In the genomic region with DNA sequence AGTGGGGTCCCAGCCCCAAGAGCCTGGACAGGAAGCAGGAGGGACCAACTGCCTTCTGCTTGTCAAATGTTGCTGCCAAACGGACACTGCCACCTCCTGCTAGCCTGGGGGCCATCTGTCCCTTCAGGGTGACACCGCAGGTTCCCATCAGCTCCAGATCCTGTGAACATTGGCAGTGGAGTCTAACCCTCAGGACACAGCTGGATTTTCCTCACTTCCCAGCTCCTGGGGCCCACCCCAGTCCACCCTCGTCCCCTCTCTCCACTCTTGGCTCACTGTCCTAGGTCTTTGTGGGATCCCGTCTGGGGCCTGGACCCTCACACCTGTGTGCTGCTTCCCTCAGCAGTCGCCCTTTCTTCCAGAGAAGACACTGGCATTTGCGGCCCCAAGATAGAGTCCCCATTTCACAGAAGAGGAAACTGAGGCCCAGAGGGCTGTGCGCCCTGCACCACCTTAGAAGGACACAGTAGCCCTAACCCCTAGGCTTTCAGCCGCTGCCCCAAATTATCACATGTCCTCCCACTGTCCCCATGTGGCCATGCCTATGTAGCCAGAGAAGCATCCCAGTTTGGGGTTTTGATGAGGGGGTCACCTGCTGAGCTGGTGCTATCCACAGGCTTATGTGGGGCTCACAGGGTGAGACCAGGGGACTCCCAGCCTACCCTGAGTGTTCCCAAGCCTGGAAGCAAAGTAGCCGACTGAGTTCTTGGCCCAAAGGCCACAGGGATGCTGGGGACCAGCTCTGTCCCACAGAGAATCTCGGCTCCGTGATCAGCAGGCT, we compare ENCODE assay signal across 30 cellular contexts. TPM values are rescaled to one million over a fixed set of nuclear protein-coding genes. Genes with fewer than 3 reads are reported as not detected.
"Had no signal": no experiment of that assay in that cellular context is flagged by ENCODE, and none has a peak within 500 bp of the region (broad histone marks: within the 10 kb centered on the region; RNA-seq: fewer than 3 reads in every experiment).

No MANE protein-coding gene starts in this region.

- H3K4me3 ChIP-seq: ascending aorta, cardiac muscle cell, MG63, Peyer's patch, SJSA1 had no signal

- H3K36me3 Mint-ChIP-seq: activated naive CD4-positive, alpha-beta T cell treated with anti-CD3 and anti-CD28 coated beads, Interleukin-2, amount 10 ng/mL, durations not matched to agents 7 days and 5 days; activated naive CD8-positive, alpha-beta T cell had no signal

- DNase-seq: activated CD4-positive, alpha-beta T cell treated with anti-CD3 and anti-CD28 coated beads for 36 hours; activated CD4-positive, alpha-beta T cell treated with anti-CD3 and anti-CD28 coated beads, Interleukin-2, amount 10 ng/mL, durations not matched to agents 7 days and 5 days; activated CD4-positive, alpha-beta T cell treated with anti-CD3 and anti-CD28 coated beads, Interleukin-2, amount 50 U/mL, for 48 hours; activated CD8-positive, alpha-beta T cell treated with anti-CD3 and anti-CD28 coated beads, Interleukin-2, amount 10 ng/mL, durations not matched to agents 7 days and 5 days; activated gamma-delta T cell treated with Interleukin-2 at 50 U/mL for 16 hours; activated naive CD4-positive, alpha-beta T cell treated with anti-CD3 and anti-CD28 coated beads, Interleukin-2, amount 10 ng/mL, durations not matched to agents 7 days and 5 days; activated T-cell treated with anti-CD3 and anti-CD28 coated beads, Interleukin-2, amount 50 U/mL, for 4 hours; amygdala; cerebellar nuclear complex; Kasumi-1; KG1; MG63; NCI-H1048; NCI-H1436 treated with DMSO at 0.1 percent for 48 hours; NCI-H1694 treated with DMSO at 0.1 percent for 48 hours; NCI-H2029; NCI-H345; NCI-H524 treated with DMSO at 0.1 percent for 48 hours; PC-3; Peyer's patch; RPMI8226; SHP77 treated with DMSO at 0.1 percent for 48 hours; SK-N-SH had no signal

- H3K27ac ChIP-seq: ascending aorta, cardiac muscle cell, Peyer's patch, SJSA1 had no signal

- H3K27ac Mint-ChIP-seq: activated CD4-positive, alpha-beta T cell treated with anti-CD3 and anti-CD28 coated beads for 36 hours; activated CD4-positive, alpha-beta T cell treated with anti-CD3 and anti-CD28 coated beads, Interleukin-2, amount 10 ng/mL, durations not matched to agents 7 days and 5 days; activated CD8-positive, alpha-beta T cell treated with anti-CD3 and anti-CD28 coated beads, Interleukin-2, amount 10 ng/mL, durations not matched to agents 7 days and 5 days; activated naive CD4-positive, alpha-beta T cell treated with anti-CD3 and anti-CD28 coated beads, Interleukin-2, amount 10 ng/mL, durations not matched to agents 7 days and 5 days; activated naive CD8-positive, alpha-beta T cell; activated T-helper 1 cell treated with anti-CD3 and anti-CD28 coated beads, Interleukin-12 subunit alpha, Interleukin-12 subunit beta, Interleukin-2, Interleukin-4 antibody, amounts not matched to agents 30 ng/mL and 10 ng/mL and 1 ng/mL, durations not matched to agents 14 hours and 24 hours and 36 hours; T-helper 1 cell treated with Interleukin-12 subunit alpha and Interleukin-12 subunit beta and Interleukin-4 antibody, amounts not matched to agents 30 μg/mL and 1 μg/mL, for 36 hours; T-helper 2 cell treated with Interferon-gamma antibody and Interleukin-4, amounts not matched to agents 5 μg/mL and 100 μg/mL, for 36 hours had no signal

- H3K9me3 Mint-ChIP-seq: activated CD4-positive, alpha-beta T cell treated with anti-CD3 and anti-CD28 coated beads, Interleukin-2, amount 10 ng/mL, durations not matched to agents 7 days and 5 days; activated naive CD4-positive, alpha-beta T cell treated with anti-CD3 and anti-CD28 coated beads, Interleukin-2, amount 10 ng/mL, durations not matched to agents 7 days and 5 days; activated T-cell treated with anti-CD3 and anti-CD28 coated beads, Interleukin-2, amount 50 U/mL, for 4 hours; activated T-helper 1 cell treated with anti-CD3 and anti-CD28 coated beads, Interleukin-12 subunit alpha, Interleukin-12 subunit beta, Interleukin-2, Interleukin-4 antibody, amounts not matched to agents 30 ng/mL and 10 ng/mL and 1 ng/mL, durations not matched to agents 14 hours and 24 hours and 36 hours; T-helper 1 cell treated with Interleukin-12 subunit alpha and Interleukin-12 subunit beta and Interleukin-4 antibody, amounts not matched to agents 30 μg/mL and 1 μg/mL, for 36 hours; T-helper 2 cell treated with Interferon-gamma antibody and Interleukin-4, amounts not matched to agents 5 μg/mL and 100 μg/mL, for 36 hours had no signal

- H3K9me3 ChIP-seq: ascending aorta, MG63, Peyer's patch, SJSA1, SK-N-SH had no signal

- H3K4me1 Mint-ChIP-seq: activated CD4-positive, alpha-beta T cell treated with anti-CD3 and anti-CD28 coated beads for 36 hours; activated CD4-positive, alpha-beta T cell treated with anti-CD3 and anti-CD28 coated beads, Interleukin-2, amount 10 ng/mL, durations not matched to agents 7 days and 5 days; activated naive CD4-positive, alpha-beta T cell treated with anti-CD3 and anti-CD28 coated beads, Interleukin-2, amount 10 ng/mL, durations not matched to agents 7 days and 5 days had no signal

- H3K9ac ChIP-seq: SK-N-SH had no signal

- H3K4me1 ChIP-seq: ascending aorta, Peyer's patch, SJSA1 had no signal

- H3K36me3 ChIP-seq: ascending aorta, cardiac muscle cell, MG63, Peyer's patch, SJSA1 had no signal

- H3K27me3 ChIP-seq: ascending aorta, MG63, Peyer's patch, SJSA1 had no signal

- H3K4me3 Mint-ChIP-seq: activated CD4-positive, alpha-beta T cell treated with anti-CD3 and anti-CD28 coated beads for 36 hours; activated CD4-positive, alpha-beta T cell treated with anti-CD3 and anti-CD28 coated beads, Interleukin-2, amount 10 ng/mL, durations not matched to agents 7 days and 5 days; activated CD8-positive, alpha-beta T cell treated with anti-CD3 and anti-CD28 coated beads, Interleukin-2, amount 10 ng/mL, durations not matched to agents 7 days and 5 days; activated naive CD4-positive, alpha-beta T cell treated with anti-CD3 and anti-CD28 coated beads, Interleukin-2, amount 10 ng/mL, durations not matched to agents 7 days and 5 days; activated naive CD8-positive, alpha-beta T cell; activated T-cell treated with anti-CD3 and anti-CD28 coated beads, Interleukin-2, amount 50 U/mL, for 4 hours; activated T-helper 1 cell treated with anti-CD3 and anti-CD28 coated beads, Interleukin-12 subunit alpha, Interleukin-12 subunit beta, Interleukin-2, Interleukin-4 antibody, amounts not matched to agents 30 ng/mL and 10 ng/mL and 1 ng/mL, durations not matched to agents 14 hours and 24 hours and 36 hours; T-helper 1 cell treated with Interleukin-12 subunit alpha and Interleukin-12 subunit beta and Interleukin-4 antibody, amounts not matched to agents 30 μg/mL and 1 μg/mL, for 36 hours; T-helper 2 cell treated with Interferon-gamma antibody and Interleukin-4, amounts not matched to agents 5 μg/mL and 100 μg/mL, for 36 hours had no signal

RNA-seq across cellular contexts. Expression of a gene that starts 20.1 kb away (rescaled TPM):
- total RNA-seq: activated CD4-positive, alpha-beta T cell treated with anti-CD3 and anti-CD28 coated beads, Interleukin-2, amount 10 ng/mL, durations not matched to agents 7 days and 5 days; activated CD8-positive, alpha-beta T cell treated with anti-CD3 and anti-CD28 coated beads, Interleukin-2, amount 10 ng/mL, durations not matched to agents 7 days and 5 days; activated T-cell treated with anti-CD3 and anti-CD28 coated beads, Interleukin-2, amount 50 U/mL, for 4 hours; activated T-helper 1 cell treated with anti-CD3 and anti-CD28 coated beads, Interleukin-12 subunit alpha, Interleukin-12 subunit beta, Interleukin-2, Interleukin-4 antibody, amounts not matched to agents 30 ng/mL and 10 ng/mL and 1 ng/mL, durations not matched to agents 14 hours and 24 hours and 36 hours; cardiac muscle cell; SJSA1 had no signal
- polyA plus RNA-seq: cardiac muscle cell had no signal
